ENCODE assay signal across 11 cellular contexts in genomic region chr18:24054130-24054529, GRCh38. TPM values are rescaled to one million over a fixed set of nuclear protein-coding genes. Genes with fewer than 3 reads are reported as not detected.
DNase-seq lines count a peak whose midpoint lies in the region; ATAC-seq and TF ChIP-seq lines count a peak whose summit lies in the region.
"Had no signal": no experiment of that assay in that cellular context is flagged by ENCODE, and none has a peak within 500 bp of the region (broad histone marks: within the 10 kb centered on the region; RNA-seq: fewer than 3 reads in every experiment).

No MANE protein-coding gene starts in this region.

- H3K27ac ChIP-seq in brain microvascular endothelial cell, result no peak overlapping the region
- H3K27ac ChIP-seq: thoracic aorta had no signal

- peak overlapping the region; percentile 64 to 79 for H3K4me3 Mint-ChIP-seq in activated T-cell treated with anti-CD3 and anti-CD28 coated beads, Interleukin-2, amount 50 U/mL, for 72 hours

- H3K4me1 Mint-ChIP-seq in activated T-cell treated with anti-CD3 and anti-CD28 coated beads, Interleukin-2, amount 50 U/mL, for 72 hours (ENCODE audit: low read depth), result peaks cover 78% of the 10 kb centered on the region

- peak; percentile 61 for DNase-seq in A172 (ENCODE audit: low spot score)
- DNase-seq in GM03348 (ENCODE audit: low spot score), result peak; percentile 23
- DNase-seq in activated T-cell treated with anti-CD3 and anti-CD28 coated beads, Interleukin-2, amount 50 U/mL, for 72 hours, result peak; percentile 34 to 49
- DNase-seq in iris pigment epithelial cell (ENCODE audit: low read depth), result peak; percentile 55
- DNase-seq in NCI-H1048 (lab: John Stamatoyannopoulos, UW), result no peak
- DNase-seq in brain microvascular endothelial cell, result no peak
- DNase-seq in dermis blood vessel endothelial cell, result no peak
- DNase-seq: activated gamma-delta T cell, small intestine had no signal

- peaks cover 0 to 5% of the 10 kb centered on the region in 2 donors for H3K9me3 Mint-ChIP-seq in activated T-cell treated with anti-CD3 and anti-CD28 coated beads, Interleukin-2, amount 50 U/mL, for 72 hours

- H3K36me3 ChIP-seq in brain microvascular endothelial cell (replicated peaks), result no peaks in the 10 kb centered on the region
- H3K36me3 ChIP-seq: thoracic aorta had no signal

- peaks cover 3 to 4% of the 10 kb centered on the region in 2 donors for H3K36me3 Mint-ChIP-seq in activated T-cell treated with anti-CD3 and anti-CD28 coated beads, Interleukin-2, amount 50 U/mL, for 72 hours (ENCODE audit: insufficient read depth in 2 of 2)

- no peaks in the 10 kb centered on the region for H3K27me3 ChIP-seq in brain microvascular endothelial cell (replicated peaks)

- peak overlapping the region; percentile 82 for H3K27ac Mint-ChIP-seq in activated T-cell treated with anti-CD3 and anti-CD28 coated beads, Interleukin-2, amount 50 U/mL, for 72 hours

- TF ChIP-seq CTCF in brain microvascular endothelial cell (IDR thresholded peaks at IDR 0.05; ENCODE audit: low read depth, low read length, missing control alignments), result no peak

- peak; percentile 66 to 81 for ATAC-seq in activated T-cell treated with anti-CD3 and anti-CD28 coated beads, Interleukin-2, amount 50 U/mL, for 72 hours (replicated peaks in 1 of 2)
- ATAC-seq in GM18873 (IDR thresholded peaks at IDR 0.05; ENCODE audit: low FRiP score, unreplicated experiment), result no peak

- H3K4me3 ChIP-seq in brain microvascular endothelial cell (ENCODE audit: low read depth, low read length), result no peak overlapping the region
- H3K4me3 ChIP-seq: thoracic aorta had no signal

- no peaks in the 10 kb centered on the region for H3K27me3 Mint-ChIP-seq in activated T-cell treated with anti-CD3 and anti-CD28 coated beads, Interleukin-2, amount 50 U/mL, for 72 hours (ENCODE audit: low read depth)

- in situ Hi-C loops in brain microvascular endothelial cell (cut with HindIII; ENCODE audit: low pct_ligation_motif_present, low sequenced_read_pairs), result no loop called here

RNA-seq across cellular contexts. Expression of gene TTC39C, which starts 39.6 kb away (rescaled TPM):
- 17.8 and 21.8 TPM in 2 replicates for total RNA-seq in A172 (2014; rRNA removed; shearing (Covaris generic))
- 10 to 100 TPM; 38.8 to 41.3 TPM for total RNA-seq in activated T-cell treated with anti-CD3 and anti-CD28 coated beads, Interleukin-2, amount 50 U/mL, for 72 hours
- 2.0 TPM in 2 replicates for total RNA-seq in dermis blood vessel endothelial cell

Comparison
In these comparisons a context has a peak if more than half of its experiments do, and no peak if none do; other contexts are left out.
1. DNase-seq: peak in A172 (single experiment), GM03348 (single experiment), activated T-cell treated with anti-CD3 and anti-CD28 coated beads, Interleukin-2, amount 50 U/mL, for 72 hours (2 of 2) and iris pigment epithelial cell (single experiment); none in NCI-H1048 (single experiment), brain microvascular endothelial cell (single experiment) and dermis blood vessel endothelial cell (single experiment).